ENCODE assay signal across 1 cellular context in genomic region chr5:151319334-151319733, GRCh38.
TF ChIP-seq lines count a peak whose summit lies in the region.

No MANE protein-coding gene starts in this region.

TF ChIP-seq in SK-N-SH, 30 proteins besides CTCF, POLR2A, EP300 and RAD21 (continued from another document):
- TF ChIP-seq, protein P1, sequence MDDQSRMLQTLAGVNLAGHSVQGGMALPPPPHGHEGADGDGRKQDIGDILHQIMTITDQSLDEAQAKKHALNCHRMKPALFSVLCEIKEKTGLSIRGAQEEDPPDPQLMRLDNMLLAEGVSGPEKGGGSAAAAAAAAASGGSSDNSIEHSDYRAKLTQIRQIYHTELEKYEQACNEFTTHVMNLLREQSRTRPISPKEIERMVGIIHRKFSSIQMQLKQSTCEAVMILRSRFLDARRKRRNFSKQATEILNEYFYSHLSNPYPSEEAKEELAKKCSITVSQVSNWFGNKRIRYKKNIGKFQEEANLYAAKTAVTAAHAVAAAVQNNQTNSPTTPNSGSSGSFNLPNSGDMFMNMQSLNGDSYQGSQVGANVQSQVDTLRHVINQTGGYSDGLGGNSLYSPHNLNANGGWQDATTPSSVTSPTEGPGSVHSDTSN (IDR thresholded peaks at IDR 0.05) = no peak
- TF ChIP-seq POLR2AphosphoS5 (IDR thresholded peaks at IDR 0.05; ENCODE audit: low read depth, low read length) (no peak), NRF1 (IDR thresholded peaks at IDR 0.05; ENCODE audit: low read depth, low read length) (no peak), USF1 (IDR thresholded peaks at IDR 0.05; ENCODE audit: borderline replicate concordance, low read depth) (no peak)
